Comparison of ENCODE assay signal across 27 cellular contexts in the genomic region with DNA sequence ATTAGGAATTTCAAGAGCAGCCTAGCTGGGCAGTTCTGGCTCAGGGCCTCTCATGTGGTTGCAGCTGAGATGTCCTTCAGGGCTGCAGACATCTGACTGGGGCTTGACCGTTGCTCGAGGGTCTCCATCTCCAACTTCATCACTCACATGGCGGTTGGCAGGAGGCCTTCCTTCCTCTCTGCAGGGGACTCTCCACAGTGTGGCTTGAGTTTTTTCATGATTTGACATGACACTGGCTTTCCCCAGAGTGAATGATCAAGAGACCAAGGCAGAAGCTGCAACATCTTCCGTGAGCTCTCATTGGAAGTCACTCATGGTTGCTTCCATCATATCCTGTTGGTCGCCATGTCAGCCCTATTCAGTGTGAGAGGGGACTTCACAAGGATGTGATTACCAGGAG.
A peak's percentile ranks its signal among the peaks of the same experiment; 100 is the strongest.
DNase-seq lines count a peak whose midpoint lies in the region; ATAC-seq, FAIRE-seq and TF ChIP-seq lines count a peak whose summit lies in the region.
"Had no signal": no experiment of that assay in that cellular context is flagged by ENCODE, and none has a peak within 500 bp of the region (broad histone marks: within the 10 kb centered on the region; RNA-seq: fewer than 3 reads in every experiment).

No MANE protein-coding gene starts in this region.

- no peaks in the 10 kb centered on the region for H3K27me3 ChIP-seq in right cardiac atrium (ENCODE audit: control insufficient read depth, insufficient read depth)

- ATAC-seq in natural killer cell (peak; percentile 39 to 51 (median 45)), right cardiac atrium (no peak), HG02884 (IDR thresholded peaks at IDR 0.05; ENCODE audit: unreplicated experiment) (no peak)
- ATAC-seq in stimulated activated memory B cell treated with anti-CD40 and anti-IgM and Interleukin-4, amounts not matched to agents 10 μg/mL and 1 μg/mL and 100 μg/mL, for 72 hours: peak; percentile 24
- ATAC-seq: A549, HepG2, Right ventricle myocardium inferior, SK-N-SH treated with all-trans-retinoic acid at 6 μM for 48 hours had no signal

- no peaks in the 10 kb centered on the region for H3K9me3 ChIP-seq in right cardiac atrium (ENCODE audit: control insufficient read depth, low read length)
- H3K9me3 ChIP-seq: A549; BLaER1 treated with 17β-estradiol and CSF1 and Interleukin-3, amounts not matched to agents 10 nM and 100 nM; SJCRH30 had no signal

- H3K4me3 ChIP-seq in GM12865 (ENCODE audit: low read depth, low read length) (no peak overlapping the region), right cardiac atrium (ENCODE audit: low read length) (no peak overlapping the region)
- H3K4me3 ChIP-seq: A549; BLaER1 treated with 17β-estradiol and CSF1 and Interleukin-3, amounts not matched to agents 10 nM and 100 nM; PC-9; SJCRH30 had no signal

- no peak overlapping the region for H3K27ac ChIP-seq in right cardiac atrium (ENCODE audit: low read length)
- H3K27ac ChIP-seq: A549; BLaER1 treated with 17β-estradiol and CSF1 and Interleukin-3, amounts not matched to agents 10 nM and 100 nM; PC-9; SJCRH30 had no signal

- H3K4me1 ChIP-seq in right cardiac atrium (ENCODE audit: control insufficient read depth, insufficient read depth, low read length): no peaks in the 10 kb centered on the region
- H3K4me1 ChIP-seq: A549, SJCRH30 had no signal

- DNase-seq in GM12865 (ENCODE audit: low read depth): peak; percentile 44
- DNase-seq in GM18507 (ENCODE audit: extremely low spot score, insufficient read length, low read depth): no peak
- DNase-seq in natural killer cell: no peak
- no peak for DNase-seq in right cardiac atrium
- no peak for DNase-seq in DMS79 treated with DMSO at 0.1 percent for 48 hours (lab: John Stamatoyannopoulos, UW)
- DNase-seq: AML-193; CD4-positive, alpha-beta T cell; DMS 273 treated with DMSO at 0.1 percent for 48 hours; DMS79; GF-D8; H7; Karpas-422; NCI-H1092; NCI-H1417 treated with DMSO at 0.1 percent for 48 hours; NCI-H1694 treated with DMSO at 0.1 percent for 48 hours; NCI-H2081; NCI-H2227 treated with DMSO at 0.1 percent for 48 hours; NCI-H526 treated with DMSO at 0.1 percent for 48 hours; PC-9; SJCRH30 had no signal

- H3K27ac Mint-ChIP-seq in natural killer cell: peak overlapping the region; percentile 96 to 97
- no peak overlapping the region for H3K27ac Mint-ChIP-seq in stimulated activated memory B cell treated with anti-CD40 and anti-IgM and Interleukin-4, amounts not matched to agents 10 μg/mL and 1 μg/mL and 100 μg/mL, for 72 hours
- H3K27ac Mint-ChIP-seq: CD4-positive, alpha-beta T cell had no signal

- H3K27me3 Mint-ChIP-seq in natural killer cell (ENCODE audit: low read depth in 2 of 2): no peaks in the 10 kb centered on the region
- H3K27me3 Mint-ChIP-seq in stimulated activated memory B cell treated with anti-CD40 and anti-IgM and Interleukin-4, amounts not matched to agents 10 μg/mL and 1 μg/mL and 100 μg/mL, for 72 hours: peaks cover 5% of the 10 kb centered on the region
- H3K27me3 Mint-ChIP-seq: CD4-positive, alpha-beta T cell had no signal

- H3K4me3 Mint-ChIP-seq in natural killer cell: peak overlapping the region; percentile 22
- H3K4me3 Mint-ChIP-seq in stimulated activated memory B cell treated with anti-CD40 and anti-IgM and Interleukin-4, amounts not matched to agents 10 μg/mL and 1 μg/mL and 100 μg/mL, for 72 hours: no peak overlapping the region
- H3K4me3 Mint-ChIP-seq: CD4-positive, alpha-beta T cell had no signal

- H3K9me3 Mint-ChIP-seq in natural killer cell: no peaks in the 10 kb centered on the region
- H3K9me3 Mint-ChIP-seq in stimulated activated memory B cell treated with anti-CD40 and anti-IgM and Interleukin-4, amounts not matched to agents 10 μg/mL and 1 μg/mL and 100 μg/mL, for 72 hours: no peaks in the 10 kb centered on the region
- H3K9me3 Mint-ChIP-seq: CD4-positive, alpha-beta T cell had no signal

- peak; percentile 48 for FAIRE-seq in GM18507 (lab: Jason Lieb, UNC)
- FAIRE-seq: A549, HepG2 had no signal

- no peaks in the 10 kb centered on the region for H3K36me3 Mint-ChIP-seq in natural killer cell
- H3K36me3 Mint-ChIP-seq in stimulated activated memory B cell treated with anti-CD40 and anti-IgM and Interleukin-4, amounts not matched to agents 10 μg/mL and 1 μg/mL and 100 μg/mL, for 72 hours: no peaks in the 10 kb centered on the region

- WGBS in right cardiac atrium: 77% methylated on average over 5 of the region's 5 CpGs

- no peak for TF ChIP-seq CTCF in GM12865 (IDR thresholded peaks at IDR 0.05; ENCODE audit: insufficient read depth, low read depth, low read length, missing control alignments)
- TF ChIP-seq CTCF in natural killer cell (IDR thresholded peaks at IDR 0.05): no peak

- H3K4me1 Mint-ChIP-seq in natural killer cell: peaks cover 63 to 68% of the 10 kb centered on the region in 2 donors
- no peaks in the 10 kb centered on the region for H3K4me1 Mint-ChIP-seq in stimulated activated memory B cell treated with anti-CD40 and anti-IgM and Interleukin-4, amounts not matched to agents 10 μg/mL and 1 μg/mL and 100 μg/mL, for 72 hours

- intact Hi-C loops in natural killer cell (cut with micrococcal nuclease): no loop called here
- intact Hi-C loops in right cardiac atrium (cut with DNase I): loop anchor here in 2 of 4 donors (5.0 to 10.0 kb wide), 2 partner anchors 249 to 342 kb away; no protein-coding TSS in a partner anchor

Comparison
In these comparisons a context has a peak if more than half of its experiments do, and no peak if none do; other contexts are left out.
1. ATAC-seq: peak in natural killer cell (3 of 3) and stimulated activated memory B cell treated with anti-CD40 and anti-IgM and Interleukin-4, amounts not matched to agents 10 μg/mL and 1 μg/mL and 100 μg/mL, for 72 hours (single experiment); none in right cardiac atrium (0 of 2) and HG02884 (single experiment).